Comparison of ENCODE assay signal across 1 cellular context in the genomic region with DNA sequence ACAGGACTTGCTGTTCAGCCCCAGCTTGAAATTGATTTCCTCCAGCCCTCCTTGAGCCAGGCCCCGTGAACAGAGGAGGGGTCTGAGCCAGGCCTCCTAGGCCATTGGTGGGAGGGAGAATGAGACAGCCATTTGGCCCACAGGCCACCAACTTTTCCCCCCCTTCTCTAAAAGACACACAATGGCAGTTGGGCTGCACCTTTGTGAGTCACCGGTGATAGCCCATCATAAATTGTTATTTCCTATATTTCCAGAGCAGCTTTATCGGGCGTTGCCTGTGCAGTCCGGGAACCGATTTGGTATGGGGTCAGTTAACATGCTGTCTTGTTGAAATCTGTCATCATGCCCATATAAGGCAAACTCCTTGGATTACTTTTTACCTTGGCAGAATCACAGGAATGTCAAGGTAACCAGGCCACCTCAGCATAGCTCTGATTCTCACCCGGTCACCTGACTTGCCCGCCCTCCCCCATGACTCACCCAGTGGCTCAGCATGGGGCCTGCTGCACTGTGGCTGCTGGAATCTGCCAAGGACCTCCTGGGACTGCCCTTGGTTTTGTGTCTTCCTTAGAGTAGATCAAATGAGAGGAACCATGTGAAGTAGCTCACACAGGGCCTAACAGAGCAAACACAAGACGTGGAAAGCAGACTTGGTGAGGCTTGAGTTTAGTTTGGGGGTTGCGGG.
TF ChIP-seq lines count a peak whose summit lies in the region.

No MANE protein-coding gene starts in this region.

TF ChIP-seq in HepG2, 621 proteins besides CTCF, POLR2A, EP300 and RAD21 (continued from another document and continues in another):
- TF ChIP-seq NONO (IDR thresholded peaks at IDR 0.05) (no peak), NONO (CRISPR knock-in tag; conservative IDR thresholded peaks at IDR 0.05) (no peak), U2AF2 (IDR thresholded peaks at IDR 0.05; ENCODE audit: low read depth, low read length) (no peak), FOXJ3 (CRISPR knock-in tag; IDR thresholded peaks at IDR 0.05; ENCODE audit: borderline replicate concordance) (no peak), MIXL1 (CRISPR knock-in tag; IDR thresholded peaks at IDR 0.05) (0 out of 2 replicates have a peak, but pooled peaks have one; percentile 32), STAG1 (CRISPR knock-in tag; IDR thresholded peaks at IDR 0.05) (no peak), CENPX (CRISPR knock-in tag; IDR thresholded peaks at IDR 0.05) (no peak), JUN (CRISPR knock-in tag; IDR thresholded peaks at IDR 0.05) (peak; percentile 81), ZNF292 (CRISPR knock-in tag; IDR thresholded peaks at IDR 0.05; ENCODE audit: borderline replicate concordance, low read depth) (no peak; the same call in 1 of the 2 replicates), CCAR2 (optimal IDR thresholded peaks at IDR 0.05; ENCODE audit: low read depth, low read length) (no peak), HCFC1 (IDR thresholded peaks at IDR 0.05; ENCODE audit: low read depth, low read length) (no peak), ZNF703 (CRISPR knock-in tag; IDR thresholded peaks at IDR 0.05; ENCODE audit: borderline replicate concordance) (no peak), MEF2D (CRISPR knock-in tag; IDR thresholded peaks at IDR 0.05) (no peak), KAT8 (CRISPR knock-in tag; IDR thresholded peaks at IDR 0.05) (peak; percentile 43; the same call in 1 of the 2 replicates), RFX5 (IDR thresholded peaks at IDR 0.05; ENCODE audit: low read depth, low read length) (no peak), HOXD1 (CRISPR knock-in tag; IDR thresholded peaks at IDR 0.05) (no peak), TAF15 (IDR thresholded peaks at IDR 0.05; ENCODE audit: low read depth, low read length, poor library complexity, severe bottlenecking) (no peak), ZNF564 (CRISPR knock-in tag; IDR thresholded peaks at IDR 0.05) (no peak), MBNL3 (CRISPR knock-in tag; conservative IDR thresholded peaks at IDR 0.05) (no peak), TBP (CRISPR knock-in tag; IDR thresholded peaks at IDR 0.05) (no peak), CBFB (CRISPR knock-in tag; IDR thresholded peaks at IDR 0.05) (0 out of 2 replicates have a peak, but pooled peaks have one; percentile 21), ZNF674 (CRISPR knock-in tag; IDR thresholded peaks at IDR 0.05; ENCODE audit: low read depth) (no peak), ATF7-NPFF (CRISPR knock-in tag; IDR thresholded peaks at IDR 0.05; ENCODE audit: low read depth) (no peak), MYNN (CRISPR knock-in tag; IDR thresholded peaks at IDR 0.05; ENCODE audit: low read depth) (no peak), PHF21A (CRISPR knock-in tag; IDR thresholded peaks at IDR 0.05) (peak; percentile 51; the same call in 1 of the 2 replicates), ZC3H13 (CRISPR knock-in tag; IDR thresholded peaks at IDR 0.05) (0 out of 2 replicates have a peak, but pooled peaks have one; percentile 40), SPEN (CRISPR knock-in tag; IDR thresholded peaks at IDR 0.05; ENCODE audit: low read depth) (peak; percentile 44; the same call in 1 of the 2 replicates), ZNF20 (CRISPR knock-in tag; IDR thresholded peaks at IDR 0.05) (no peak), FOXP1 (IDR thresholded peaks at IDR 0.05) (no peak), FOXP1 (CRISPR knock-in tag; IDR thresholded peaks at IDR 0.05) (0 out of 2 replicates have a peak, but pooled peaks have one; percentile 15), MYC (CRISPR knock-in tag; IDR thresholded peaks at IDR 0.05; ENCODE audit: borderline replicate concordance) (peak; percentile 37; the same call in 1 of the 2 replicates), DR1 (CRISPR knock-in tag; IDR thresholded peaks at IDR 0.05) (no peak), ZNF747 (CRISPR knock-in tag; IDR thresholded peaks at IDR 0.05; ENCODE audit: borderline replicate concordance) (no peak; the same call in 1 of the 2 replicates), TOE1 (CRISPR knock-in tag; IDR thresholded peaks at IDR 0.05) (no peak), NR3C1 (CRISPR knock-in tag; IDR thresholded peaks at IDR 0.05) (no peak), MEIS1 (CRISPR knock-in tag; IDR thresholded peaks at IDR 0.05; ENCODE audit: borderline replicate concordance) (peak; percentile 52; the same call in 1 of the 2 replicates), CC2D1A (CRISPR knock-in tag; IDR thresholded peaks at IDR 0.05) (no peak), KDM5A (IDR thresholded peaks at IDR 0.05; ENCODE audit: borderline replicate concordance, low read length) (no peak), ZFP62 (CRISPR knock-in tag; IDR thresholded peaks at IDR 0.05) (no peak), SALL1 (CRISPR knock-in tag; IDR thresholded peaks at IDR 0.05) (peak; percentile 61), CBX1 (IDR thresholded peaks at IDR 0.05; ENCODE audit: low read depth) (no peak), GTF3A (CRISPR knock-in tag; conservative IDR thresholded peaks at IDR 0.05) (no peak), MXI1 (IDR thresholded peaks at IDR 0.05; ENCODE audit: borderline replicate concordance, low read depth, low read length) (peak; percentile 38; the same call in 1 of the 3 replicates), ISL2 (CRISPR knock-in tag; IDR thresholded peaks at IDR 0.05) (no peak)
- TF ChIP-seq, protein P1, sequence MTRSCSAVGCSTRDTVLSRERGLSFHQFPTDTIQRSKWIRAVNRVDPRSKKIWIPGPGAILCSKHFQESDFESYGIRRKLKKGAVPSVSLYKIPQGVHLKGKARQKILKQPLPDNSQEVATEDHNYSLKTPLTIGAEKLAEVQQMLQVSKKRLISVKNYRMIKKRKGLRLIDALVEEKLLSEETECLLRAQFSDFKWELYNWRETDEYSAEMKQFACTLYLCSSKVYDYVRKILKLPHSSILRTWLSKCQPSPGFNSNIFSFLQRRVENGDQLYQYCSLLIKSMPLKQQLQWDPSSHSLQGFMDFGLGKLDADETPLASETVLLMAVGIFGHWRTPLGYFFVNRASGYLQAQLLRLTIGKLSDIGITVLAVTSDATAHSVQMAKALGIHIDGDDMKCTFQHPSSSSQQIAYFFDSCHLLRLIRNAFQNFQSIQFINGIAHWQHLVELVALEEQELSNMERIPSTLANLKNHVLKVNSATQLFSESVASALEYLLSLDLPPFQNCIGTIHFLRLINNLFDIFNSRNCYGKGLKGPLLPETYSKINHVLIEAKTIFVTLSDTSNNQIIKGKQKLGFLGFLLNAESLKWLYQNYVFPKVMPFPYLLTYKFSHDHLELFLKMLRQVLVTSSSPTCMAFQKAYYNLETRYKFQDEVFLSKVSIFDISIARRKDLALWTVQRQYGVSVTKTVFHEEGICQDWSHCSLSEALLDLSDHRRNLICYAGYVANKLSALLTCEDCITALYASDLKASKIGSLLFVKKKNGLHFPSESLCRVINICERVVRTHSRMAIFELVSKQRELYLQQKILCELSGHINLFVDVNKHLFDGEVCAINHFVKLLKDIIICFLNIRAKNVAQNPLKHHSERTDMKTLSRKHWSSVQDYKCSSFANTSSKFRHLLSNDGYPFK (CRISPR knock-in tag; IDR thresholded peaks at IDR 0.05; ENCODE audit: borderline replicate concordance), result no peak
- TF ChIP-seq, protein P2, sequence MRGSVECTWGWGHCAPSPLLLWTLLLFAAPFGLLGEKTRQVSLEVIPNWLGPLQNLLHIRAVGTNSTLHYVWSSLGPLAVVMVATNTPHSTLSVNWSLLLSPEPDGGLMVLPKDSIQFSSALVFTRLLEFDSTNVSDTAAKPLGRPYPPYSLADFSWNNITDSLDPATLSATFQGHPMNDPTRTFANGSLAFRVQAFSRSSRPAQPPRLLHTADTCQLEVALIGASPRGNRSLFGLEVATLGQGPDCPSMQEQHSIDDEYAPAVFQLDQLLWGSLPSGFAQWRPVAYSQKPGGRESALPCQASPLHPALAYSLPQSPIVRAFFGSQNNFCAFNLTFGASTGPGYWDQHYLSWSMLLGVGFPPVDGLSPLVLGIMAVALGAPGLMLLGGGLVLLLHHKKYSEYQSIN (CRISPR knock-in tag; IDR thresholded peaks at IDR 0.05; ENCODE audit: borderline replicate concordance), result no peak
- TF ChIP-seq, protein P3, sequence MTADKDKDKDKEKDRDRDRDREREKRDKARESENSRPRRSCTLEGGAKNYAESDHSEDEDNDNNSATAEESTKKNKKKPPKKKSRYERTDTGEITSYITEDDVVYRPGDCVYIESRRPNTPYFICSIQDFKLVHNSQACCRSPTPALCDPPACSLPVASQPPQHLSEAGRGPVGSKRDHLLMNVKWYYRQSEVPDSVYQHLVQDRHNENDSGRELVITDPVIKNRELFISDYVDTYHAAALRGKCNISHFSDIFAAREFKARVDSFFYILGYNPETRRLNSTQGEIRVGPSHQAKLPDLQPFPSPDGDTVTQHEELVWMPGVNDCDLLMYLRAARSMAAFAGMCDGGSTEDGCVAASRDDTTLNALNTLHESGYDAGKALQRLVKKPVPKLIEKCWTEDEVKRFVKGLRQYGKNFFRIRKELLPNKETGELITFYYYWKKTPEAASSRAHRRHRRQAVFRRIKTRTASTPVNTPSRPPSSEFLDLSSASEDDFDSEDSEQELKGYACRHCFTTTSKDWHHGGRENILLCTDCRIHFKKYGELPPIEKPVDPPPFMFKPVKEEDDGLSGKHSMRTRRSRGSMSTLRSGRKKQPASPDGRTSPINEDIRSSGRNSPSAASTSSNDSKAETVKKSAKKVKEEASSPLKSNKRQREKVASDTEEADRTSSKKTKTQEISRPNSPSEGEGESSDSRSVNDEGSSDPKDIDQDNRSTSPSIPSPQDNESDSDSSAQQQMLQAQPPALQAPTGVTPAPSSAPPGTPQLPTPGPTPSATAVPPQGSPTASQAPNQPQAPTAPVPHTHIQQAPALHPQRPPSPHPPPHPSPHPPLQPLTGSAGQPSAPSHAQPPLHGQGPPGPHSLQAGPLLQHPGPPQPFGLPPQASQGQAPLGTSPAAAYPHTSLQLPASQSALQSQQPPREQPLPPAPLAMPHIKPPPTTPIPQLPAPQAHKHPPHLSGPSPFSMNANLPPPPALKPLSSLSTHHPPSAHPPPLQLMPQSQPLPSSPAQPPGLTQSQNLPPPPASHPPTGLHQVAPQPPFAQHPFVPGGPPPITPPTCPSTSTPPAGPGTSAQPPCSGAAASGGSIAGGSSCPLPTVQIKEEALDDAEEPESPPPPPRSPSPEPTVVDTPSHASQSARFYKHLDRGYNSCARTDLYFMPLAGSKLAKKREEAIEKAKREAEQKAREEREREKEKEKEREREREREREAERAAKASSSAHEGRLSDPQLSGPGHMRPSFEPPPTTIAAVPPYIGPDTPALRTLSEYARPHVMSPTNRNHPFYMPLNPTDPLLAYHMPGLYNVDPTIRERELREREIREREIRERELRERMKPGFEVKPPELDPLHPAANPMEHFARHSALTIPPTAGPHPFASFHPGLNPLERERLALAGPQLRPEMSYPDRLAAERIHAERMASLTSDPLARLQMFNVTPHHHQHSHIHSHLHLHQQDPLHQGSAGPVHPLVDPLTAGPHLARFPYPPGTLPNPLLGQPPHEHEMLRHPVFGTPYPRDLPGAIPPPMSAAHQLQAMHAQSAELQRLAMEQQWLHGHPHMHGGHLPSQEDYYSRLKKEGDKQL (CRISPR knock-in tag; IDR thresholded peaks at IDR 0.05; ENCODE audit: low read depth), result no peak; the same call in 1 of the 2 replicates
- TF ChIP-seq, protein P4, sequence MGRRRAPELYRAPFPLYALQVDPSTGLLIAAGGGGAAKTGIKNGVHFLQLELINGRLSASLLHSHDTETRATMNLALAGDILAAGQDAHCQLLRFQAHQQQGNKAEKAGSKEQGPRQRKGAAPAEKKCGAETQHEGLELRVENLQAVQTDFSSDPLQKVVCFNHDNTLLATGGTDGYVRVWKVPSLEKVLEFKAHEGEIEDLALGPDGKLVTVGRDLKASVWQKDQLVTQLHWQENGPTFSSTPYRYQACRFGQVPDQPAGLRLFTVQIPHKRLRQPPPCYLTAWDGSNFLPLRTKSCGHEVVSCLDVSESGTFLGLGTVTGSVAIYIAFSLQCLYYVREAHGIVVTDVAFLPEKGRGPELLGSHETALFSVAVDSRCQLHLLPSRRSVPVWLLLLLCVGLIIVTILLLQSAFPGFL (CRISPR knock-in tag; IDR thresholded peaks at IDR 0.05), result no peak
- TF ChIP-seq, protein P5, sequence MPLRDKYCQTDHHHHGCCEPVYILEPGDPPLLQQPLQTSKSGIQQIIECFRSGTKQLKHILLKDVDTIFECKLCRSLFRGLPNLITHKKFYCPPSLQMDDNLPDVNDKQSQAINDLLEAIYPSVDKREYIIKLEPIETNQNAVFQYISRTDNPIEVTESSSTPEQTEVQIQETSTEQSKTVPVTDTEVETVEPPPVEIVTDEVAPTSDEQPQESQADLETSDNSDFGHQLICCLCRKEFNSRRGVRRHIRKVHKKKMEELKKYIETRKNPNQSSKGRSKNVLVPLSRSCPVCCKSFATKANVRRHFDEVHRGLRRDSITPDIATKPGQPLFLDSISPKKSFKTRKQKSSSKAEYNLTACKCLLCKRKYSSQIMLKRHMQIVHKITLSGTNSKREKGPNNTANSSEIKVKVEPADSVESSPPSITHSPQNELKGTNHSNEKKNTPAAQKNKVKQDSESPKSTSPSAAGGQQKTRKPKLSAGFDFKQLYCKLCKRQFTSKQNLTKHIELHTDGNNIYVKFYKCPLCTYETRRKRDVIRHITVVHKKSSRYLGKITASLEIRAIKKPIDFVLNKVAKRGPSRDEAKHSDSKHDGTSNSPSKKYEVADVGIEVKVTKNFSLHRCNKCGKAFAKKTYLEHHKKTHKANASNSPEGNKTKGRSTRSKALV (CRISPR knock-in tag; IDR thresholded peaks at IDR 0.05), result no peak
- TF ChIP-seq, protein P6, sequence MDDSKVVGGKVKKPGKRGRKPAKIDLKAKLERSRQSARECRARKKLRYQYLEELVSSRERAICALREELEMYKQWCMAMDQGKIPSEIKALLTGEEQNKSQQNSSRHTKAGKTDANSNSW (CRISPR knock-in tag; IDR thresholded peaks at IDR 0.05; ENCODE audit: borderline replicate concordance), result no peak
- TF ChIP-seq, protein P7, sequence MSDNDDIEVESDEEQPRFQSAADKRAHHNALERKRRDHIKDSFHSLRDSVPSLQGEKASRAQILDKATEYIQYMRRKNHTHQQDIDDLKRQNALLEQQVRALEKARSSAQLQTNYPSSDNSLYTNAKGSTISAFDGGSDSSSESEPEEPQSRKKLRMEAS (IDR thresholded peaks at IDR 0.05), result peak; percentile 66
- TF ChIP-seq, protein P8, sequence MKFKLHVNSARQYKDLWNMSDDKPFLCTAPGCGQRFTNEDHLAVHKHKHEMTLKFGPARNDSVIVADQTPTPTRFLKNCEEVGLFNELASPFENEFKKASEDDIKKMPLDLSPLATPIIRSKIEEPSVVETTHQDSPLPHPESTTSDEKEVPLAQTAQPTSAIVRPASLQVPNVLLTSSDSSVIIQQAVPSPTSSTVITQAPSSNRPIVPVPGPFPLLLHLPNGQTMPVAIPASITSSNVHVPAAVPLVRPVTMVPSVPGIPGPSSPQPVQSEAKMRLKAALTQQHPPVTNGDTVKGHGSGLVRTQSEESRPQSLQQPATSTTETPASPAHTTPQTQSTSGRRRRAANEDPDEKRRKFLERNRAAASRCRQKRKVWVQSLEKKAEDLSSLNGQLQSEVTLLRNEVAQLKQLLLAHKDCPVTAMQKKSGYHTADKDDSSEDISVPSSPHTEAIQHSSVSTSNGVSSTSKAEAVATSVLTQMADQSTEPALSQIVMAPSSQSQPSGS (CRISPR knock-in tag; IDR thresholded peaks at IDR 0.05), result peak; percentile 14; the same call in 1 of the 2 replicates
